ENCODE assay signal across 8 cellular contexts in genomic region chr3:179037361-179037760, GRCh38. TPM values are rescaled to one million over a fixed set of nuclear protein-coding genes. Genes with fewer than 3 reads are reported as not detected.
DNase-seq lines count a peak whose midpoint lies in the region; ATAC-seq, FAIRE-seq and TF ChIP-seq lines count a peak whose summit lies in the region.

No MANE protein-coding gene starts in this region.

- no peak overlapping the region for H3K27ac ChIP-seq in kidney (ENCODE audit: low read depth in 2 of 2, low read length in 2 of 2)

- intact Hi-C loops in kidney (cut with DNase I), result no loop called here

- H3K4me3 ChIP-seq in BJ (ENCODE audit: low read depth, low read length) (no peak overlapping the region), kidney (ENCODE audit: low read length in 2 of 2) (no peak overlapping the region)

- TF ChIP-seq CTCF in BJ (IDR thresholded peaks at IDR 0.05; ENCODE audit: insufficient read depth, low read depth, low read length), result no peak
- no peak for TF ChIP-seq CTCF in kidney (IDR thresholded peaks at IDR 0.05; ENCODE audit: borderline replicate concordance, extremely low read depth, insufficient read depth)

- no peaks in the 10 kb centered on the region for H3K4me1 ChIP-seq in kidney (ENCODE audit: control insufficient read depth in 1 of 2, insufficient read depth in 1 of 2, low read depth in 1 of 2, low read length in 2 of 2)

- FAIRE-seq in kidney (lab: Jason Lieb, UNC), result no peak

- ATAC-seq in HG03457 (IDR thresholded peaks at IDR 0.05; ENCODE audit: unreplicated experiment), result no peak
- ATAC-seq in GM19328 (IDR thresholded peaks at IDR 0.05; ENCODE audit: unreplicated experiment), result no peak

- POLR2A ChIA-PET in BJ (lab: Charles Lee), result interaction anchor here (0.6 to 0.8 kb wide), 2 partner anchors 16 to 34 kb away, joined by 3 read pairs; partner anchors contain the start of gene ZMAT3

- H3K27me3 ChIP-seq in BJ (ENCODE audit: control insufficient read depth, insufficient read depth, low read length), result no peaks in the 10 kb centered on the region

- H3K9ac ChIP-seq in kidney (ENCODE audit: low read length in 2 of 2), result no peak overlapping the region

- peak; percentile 72 for DNase-seq in BJ (ENCODE audit: low read depth)
- DNase-seq in SW480 (ENCODE audit: low spot score), result peak; percentile 8
- DNase-seq in amniotic stem cell (lab: John Stamatoyannopoulos, UW), result peak; percentile 91
- peak; percentile 79 for DNase-seq in kidney
- peak; percentile 23 to 31 for DNase-seq in stimulated activated CD8-positive, alpha-beta memory T cell treated with anti-CD3 and anti-CD28 coated beads, Interleukin-2, amount 100 ng/mL, for 48 hours (ENCODE audit: low read depth in 2 of 2)
- no peak for DNase-seq in SIG-M5 treated with dmso at 0.1 percent for 504 hours (lab: John Stamatoyannopoulos, UW; ENCODE audit: unreplicated experiment)

- H3K36me3 ChIP-seq in BJ (ENCODE audit: control insufficient read depth, insufficient read depth, low read length) (no peaks in the 10 kb centered on the region), kidney (ENCODE audit: control insufficient read depth in 1 of 2, insufficient read depth in 2 of 2, low read length in 2 of 2) (no peaks in the 10 kb centered on the region)

- CTCF ChIA-PET in BJ (lab: Yijun Ruan, JAX), result interaction anchor here (0.7 to 2.5 kb wide), 3 partner anchors 10 to 27 kb away, joined by 3 to 12 read pairs (median 5); no protein-coding TSS in a partner anchor

- H3K9me3 ChIP-seq in kidney (ENCODE audit: control insufficient read depth in 1 of 2, low read length in 2 of 2), result no peaks in the 10 kb centered on the region

RNA-seq across cellular contexts. Expression of gene ZMAT3, which starts 34.2 kb away (rescaled TPM):
- polyA plus RNA-seq in BJ (2011; rRNA removed), result 38.7 and 41.4 TPM in 2 replicates
- polyA minus RNA-seq in BJ (2011; rRNA and poly(A)+ RNA removed), result 75.4 and 138 TPM in 2 replicates
- 26.1 TPM for total RNA-seq in kidney
- 4.2 TPM for polyA plus RNA-seq in kidney (ENCODE audit: insufficient read depth, low read depth, low replicate concordance)
